Comparison of ENCODE assay signal across 12 cellular contexts in the genomic region with DNA sequence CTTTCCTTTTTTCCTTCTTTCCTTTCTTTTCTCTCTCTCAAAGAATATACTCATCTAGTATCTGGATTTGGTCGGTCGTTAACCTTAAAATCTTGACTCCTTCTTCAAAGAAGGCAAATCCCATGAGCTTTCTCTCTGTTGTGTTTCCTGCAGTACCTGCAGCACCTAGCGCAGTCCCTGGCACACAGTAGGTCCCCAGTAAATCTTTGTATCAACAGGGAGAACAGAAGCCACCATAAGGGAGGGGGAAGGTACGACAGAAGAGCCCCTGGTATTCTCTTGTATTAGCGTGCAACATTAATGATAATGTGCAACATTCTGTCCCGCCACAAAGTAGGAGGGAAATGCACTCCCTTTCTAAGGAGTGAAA.
DNase-seq lines count a peak whose midpoint lies in the region; ATAC-seq, FAIRE-seq and TF ChIP-seq lines count a peak whose summit lies in the region.
"Had no signal": no experiment of that assay in that cellular context is flagged by ENCODE, and none has a peak within 500 bp of the region (broad histone marks: within the 10 kb centered on the region; RNA-seq: fewer than 3 reads in every experiment).

No MANE protein-coding gene starts in this region.

- H3K27ac ChIP-seq in PC-3 (ENCODE audit: low read length) (no peak overlapping the region), gastroesophageal sphincter (peak overlapping the region; percentile 82 to 90 (median 87))
- H3K27ac ChIP-seq: BLaER1 treated with 17β-estradiol and CSF1 and Interleukin-3, amounts not matched to agents 10 nM and 100 nM had no signal

- TF ChIP-seq POLR2A in gastroesophageal sphincter (IDR thresholded peaks at IDR 0.05) (no peak), H54 (IDR thresholded peaks at IDR 0.05; ENCODE audit: low read depth, low read length) (no peak)

- H3K4me3 ChIP-seq in AG09309 (ENCODE audit: control insufficient read depth, low read depth, low read length): peak overlapping the region; percentile 53; the same call in 1 of the 2 replicates
- H3K4me3 ChIP-seq in PC-3 (ENCODE audit: low read length): peak overlapping the region; percentile 77
- H3K4me3 ChIP-seq in gastroesophageal sphincter: peak overlapping the region; percentile 67 to 72
- H3K4me3 ChIP-seq: BLaER1 treated with 17β-estradiol and CSF1 and Interleukin-3, amounts not matched to agents 10 nM and 100 nM had no signal

- BruUV-seq in PC-3 (replicated peaks; lab: Mats Ljungman, UMichigan): TSS peak; percentile 23

- no peak overlapping the region for H3K27ac Mint-ChIP-seq in progenitor cell of endocrine pancreas

- intact Hi-C loops in PC-3 (cut with micrococcal nuclease): loop anchor here (1.0 to 10.0 kb wide), 2 partner anchors 52 to 82 kb away; no protein-coding TSS in a partner anchor

- peaks cover 9% of the 10 kb centered on the region for H3K9me3 Mint-ChIP-seq in progenitor cell of endocrine pancreas (ENCODE audit: low read depth)

- H3K4me3 Mint-ChIP-seq in progenitor cell of endocrine pancreas (ENCODE audit: low read depth): peak overlapping the region; percentile 70

- no peak for TF ChIP-seq EP300 in gastroesophageal sphincter (IDR thresholded peaks at IDR 0.05)

- H3K4me1 ChIP-seq in PC-3 (ENCODE audit: insufficient read depth, low read length) (peaks cover 23% of the 10 kb centered on the region), gastroesophageal sphincter (peaks cover 0 to 47% (median 0%) of the 10 kb centered on the region in 3 donors)

- H3K9me3 ChIP-seq in PC-3 (ENCODE audit: low read length): no peaks in the 10 kb centered on the region
- no peaks in the 10 kb centered on the region for H3K9me3 ChIP-seq in gastroesophageal sphincter

- POLR2A ChIA-PET in PC-3 (lab: Charles Lee; ENCODE audit: unreplicated experiment): no interaction called here

- peak overlapping the region; percentile 79 for H2AFZ ChIP-seq in PC-3 (ENCODE audit: low read length)

- WGBS in gastroesophageal sphincter (ENCODE audit: low coverage in 1 of 2), 2 donors: 33 to 54% methylated on average over 2 to 5 of the region's 6 CpGs

- CTCF ChIA-PET in PC-3 (lab: Charles Lee): interaction anchor here (0.5 to 1.3 kb wide), 2 partner anchors 45 to 491 kb away, joined by 5 read pairs; no protein-coding TSS in a partner anchor

- H3K27me3 ChIP-seq in PC-3 (ENCODE audit: low read length): no peaks in the 10 kb centered on the region
- no peaks in the 10 kb centered on the region for H3K27me3 ChIP-seq in gastroesophageal sphincter

- no peaks in the 10 kb centered on the region for H4K20me1 ChIP-seq in PC-3 (ENCODE audit: low read length)

- no peak for FAIRE-seq in H54 (lab: Jason Lieb, UNC)
- FAIRE-seq: colon had no signal

- peaks cover 12% of the 10 kb centered on the region for H3K27me3 Mint-ChIP-seq in progenitor cell of endocrine pancreas

- ATAC-seq in PC-3 (no peak), gastroesophageal sphincter (no peak)

- no peaks in the 10 kb centered on the region for H3K36me3 Mint-ChIP-seq in progenitor cell of endocrine pancreas (ENCODE audit: insufficient read depth)

- H3K36me3 ChIP-seq in PC-3 (ENCODE audit: low read depth, low read length): no peaks in the 10 kb centered on the region
- H3K36me3 ChIP-seq in gastroesophageal sphincter: no peaks in the 10 kb centered on the region
- H3K36me3 ChIP-seq: BLaER1 treated with 17β-estradiol and CSF1 and Interleukin-3, amounts not matched to agents 10 nM and 100 nM had no signal

- peaks cover 5% of the 10 kb centered on the region for H3K4me1 Mint-ChIP-seq in progenitor cell of endocrine pancreas (ENCODE audit: low read depth)

- no peak for TF ChIP-seq CTCF in AG09309 (IDR thresholded peaks at IDR 0.05; ENCODE audit: control insufficient read depth, insufficient read depth, low read depth, low read length, missing control alignments)
- TF ChIP-seq CTCF in PC-3 (conservative IDR thresholded peaks at IDR 0.05; ENCODE audit: low read depth, low read length): no peak
- no peak for TF ChIP-seq CTCF in gastroesophageal sphincter (IDR thresholded peaks at IDR 0.05)
- no peak for TF ChIP-seq CTCF in progenitor cell of endocrine pancreas (IDR thresholded peaks at IDR 0.05; ENCODE audit: unreplicated experiment)

- H3K9me2 ChIP-seq in PC-3 (replicated peaks; ENCODE audit: low read length): no peaks in the 10 kb centered on the region

- no peak overlapping the region for H3K9ac ChIP-seq in PC-3 (ENCODE audit: low read length)
- H3K9ac ChIP-seq: BLaER1 treated with 17β-estradiol and CSF1 and Interleukin-3, amounts not matched to agents 10 nM and 100 nM had no signal

- H3K79me2 ChIP-seq in PC-3 (ENCODE audit: low read length): no peaks in the 10 kb centered on the region

- DNase-seq in AG09309 (ENCODE audit: low read depth) (no peak), PC-3 (no peak), progenitor cell of endocrine pancreas (ENCODE audit: low spot score, unreplicated experiment) (no peak), H54 (ENCODE audit: insufficient read length, low spot score) (no peak), NCI-H2171 (lab: John Stamatoyannopoulos, UW) (no peak), iPS-NIHi11 (ENCODE audit: low spot score) (no peak), NCI-H2196 treated with DMSO at 0.1 percent for 48 hours (lab: John Stamatoyannopoulos, UW; ENCODE audit: unreplicated experiment) (no peak)
- DNase-seq: activated CD4-positive, CD25-positive, alpha-beta regulatory T cell; NCI-H2029 had no signal

- H3K4me2 ChIP-seq in PC-3 (ENCODE audit: low read length): peak overlapping the region; percentile 78
- H3K4me2 ChIP-seq: BLaER1 treated with 17β-estradiol and CSF1 and Interleukin-3, amounts not matched to agents 10 nM and 100 nM had no signal

- no peaks in the 10 kb centered on the region for H3F3A ChIP-seq in PC-3 (ENCODE audit: low read length, unreplicated experiment)
